In the genomic region with DNA sequence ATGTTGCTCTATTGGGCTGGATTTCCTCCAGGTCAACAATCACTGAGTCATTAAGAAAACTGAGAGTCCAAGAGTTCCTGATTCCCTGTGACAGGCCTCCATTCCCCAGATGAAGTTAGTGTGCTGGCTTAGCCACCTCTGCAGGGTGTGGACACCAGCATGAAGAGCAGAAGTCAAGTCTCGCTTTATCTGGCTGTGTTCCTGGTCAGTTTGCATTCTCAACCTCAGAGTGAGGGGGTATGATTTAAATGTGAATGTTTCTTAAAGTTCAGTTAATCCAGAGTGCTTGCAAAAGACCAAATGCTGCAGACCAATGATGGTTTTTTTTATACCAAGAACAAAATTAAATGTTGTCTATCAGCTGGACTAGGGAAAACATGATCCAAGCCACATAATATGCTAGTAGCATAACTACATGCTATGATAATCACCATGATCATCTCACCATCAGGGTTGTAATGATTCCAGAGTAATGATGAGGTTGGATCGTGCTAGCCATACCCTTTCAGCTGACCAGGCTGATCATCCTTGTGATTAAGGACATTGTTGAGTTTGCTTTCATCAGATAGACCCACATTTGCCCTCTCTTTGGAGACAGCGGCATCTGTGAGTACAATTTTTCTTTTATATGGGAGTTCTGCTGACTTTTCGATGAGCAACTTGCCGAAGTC, we compare ENCODE assay signal across 14 cellular contexts.
DNase-seq lines count a peak whose midpoint lies in the region; ATAC-seq and TF ChIP-seq lines count a peak whose summit lies in the region.
"Had no signal": no experiment of that assay in that cellular context is flagged by ENCODE, and none has a peak within 500 bp of the region (broad histone marks: within the 10 kb centered on the region; RNA-seq: fewer than 3 reads in every experiment).

No MANE protein-coding gene starts in this region.

- H3K4me1 ChIP-seq in esophagus squamous epithelium: peaks cover 5 to 32% (median 10%) of the 10 kb centered on the region in 3 donors
- H3K4me1 ChIP-seq in gastrocnemius medialis: no peaks in the 10 kb centered on the region
- H3K4me1 ChIP-seq: psoas muscle had no signal

- H3K36me3 ChIP-seq in esophagus squamous epithelium (no peaks in the 10 kb centered on the region), gastrocnemius medialis (no peaks in the 10 kb centered on the region)

- H3K9me3 ChIP-seq in esophagus squamous epithelium (no peaks in the 10 kb centered on the region), gastrocnemius medialis (no peaks in the 10 kb centered on the region)
- H3K9me3 ChIP-seq: psoas muscle had no signal

- WGBS in esophagus squamous epithelium, 2 donors: 53 to 82% methylated on average over 3 to 5 of the region's 5 CpGs

- TF ChIP-seq CTCF in esophagus squamous epithelium (IDR thresholded peaks at IDR 0.05) (no peak), gastrocnemius medialis (IDR thresholded peaks at IDR 0.05 in 4 of 5, conservative IDR thresholded peaks at IDR 0.05 in 1 of 5) (no peak)

- DNase-seq in esophagus squamous epithelium (lab: John Stamatoyannopoulos, UW) (no peak), gastrocnemius medialis (peak; percentile 21 to 22), DMS53 treated with DMSO at 0.1 percent for 48 hours (lab: John Stamatoyannopoulos, UW; ENCODE audit: unreplicated experiment) (no peak), SHP77 treated with DMSO at 0.1 percent for 48 hours (lab: John Stamatoyannopoulos, UW) (no peak), COLO829 (ENCODE audit: low spot score) (no peak), Ammon's horn (ENCODE audit: low spot score) (no peak)
- DNase-seq: cortex of kidney, DMS 273 treated with DMSO at 0.1 percent for 48 hours, immature natural killer cell, NCI-H774 had no signal

- intact Hi-C loops in esophagus squamous epithelium (cut with DNase I) (no loop called here), gastrocnemius medialis (cut with DNase I; ENCODE audit: low total_unique reads) (no loop called here)

- TF ChIP-seq POLR2A in esophagus squamous epithelium (IDR thresholded peaks at IDR 0.05): no peak
- TF ChIP-seq POLR2A in gastrocnemius medialis (IDR thresholded peaks at IDR 0.05): no peak

- H3K4me3 ChIP-seq in GM08714 (ENCODE audit: low read length): peak overlapping the region; percentile 49; the same call in 1 of the 2 replicates
- no peak overlapping the region for H3K4me3 ChIP-seq in esophagus squamous epithelium
- H3K4me3 ChIP-seq in gastrocnemius medialis: no peak overlapping the region
- H3K4me3 ChIP-seq: K562, psoas muscle had no signal

- H3K27me3 ChIP-seq in esophagus squamous epithelium: no peaks in the 10 kb centered on the region
- no peaks in the 10 kb centered on the region for H3K27me3 ChIP-seq in gastrocnemius medialis

- in situ Hi-C loops in gastrocnemius medialis (cut with MboI; ENCODE audit: low sequenced_read_pairs in 4 of 4): no loop called here

- ATAC-seq in HG03378 (IDR thresholded peaks at IDR 0.05; ENCODE audit: unreplicated experiment) (peak; percentile 15), gastrocnemius medialis (peak; percentile 40 to 60)
- ATAC-seq: K562 had no signal

- H3K27ac ChIP-seq in esophagus squamous epithelium: peak overlapping the region in 3 of 4 donors; percentile 57 to 77 (median 64)
- peak overlapping the region; percentile 5 to 43 (median 20) for H3K27ac ChIP-seq in gastrocnemius medialis
- H3K27ac ChIP-seq: psoas muscle had no signal

Comparison
In these comparisons a context has a peak if more than half of its experiments do, and no peak if none do; other contexts are left out.
1. DNase-seq: peak in gastrocnemius medialis (2 of 2); none in esophagus squamous epithelium (single experiment), DMS53 treated with DMSO at 0.1 percent for 48 hours (single experiment), SHP77 treated with DMSO at 0.1 percent for 48 hours (single experiment), COLO829 (single experiment) and Ammon's horn (single experiment).